ENCODE assay signal across 16 cellular contexts in genomic region chr3:194604837-194605236, GRCh38. TPM values are rescaled to one million over a fixed set of nuclear protein-coding genes. Genes with fewer than 3 reads are reported as not detected.
DNase-seq lines count a peak whose midpoint lies in the region; TF ChIP-seq lines count a peak whose summit lies in the region.
"Had no signal": no experiment of that assay in that cellular context is flagged by ENCODE, and none has a peak within 500 bp of the region (broad histone marks: within the 10 kb centered on the region; RNA-seq: fewer than 3 reads in every experiment).

No MANE protein-coding gene starts in this region.

- H3K9me3 ChIP-seq in osteoblast (ENCODE audit: low read depth, low read length), result no peaks in the 10 kb centered on the region
- H3K9me3 ChIP-seq: thoracic aorta had no signal

- no peak for DNase-seq in GM10266 (ENCODE audit: extremely low spot score)
- DNase-seq in Kasumi-1 (lab: John Stamatoyannopoulos, UW), result peak; percentile 13 to 52
- no peak for DNase-seq in brain microvascular endothelial cell
- DNase-seq in osteoblast (ENCODE audit: insufficient read length, low spot score, missing footprints), result peak; percentile 63
- no peak for DNase-seq in activated CD4-positive, alpha-beta T cell treated with anti-CD3 and anti-CD28 coated beads, Interleukin-2, amount 50 U/mL, for 1 hour
- no peak for DNase-seq in KBM-7
- no peak for DNase-seq in SHP77 (lab: John Stamatoyannopoulos, UW)
- DNase-seq: activated B cell treated with CpG ODN at 0.5 μM for 24 hours; activated CD8-positive, alpha-beta memory T cell treated with anti-CD3 and anti-CD28 coated beads, Interleukin-2, amount 50 U/mL, for 48 hours; activated naive CD8-positive, alpha-beta T cell treated with anti-CD3 and anti-CD28 coated beads for 36 hours; kidney glomerular epithelial cell; naive thymus-derived CD4-positive, alpha-beta T cell; NCI-H1092 treated with DMSO at 0.1 percent for 48 hours; NCI-H524 treated with DMSO at 0.1 percent for 48 hours; SHP77 treated with DMSO at 0.1 percent for 48 hours had no signal

- H3K27ac ChIP-seq in brain microvascular endothelial cell (no peak overlapping the region), osteoblast (ENCODE audit: low read depth, low read length) (no peak overlapping the region)
- H3K27ac ChIP-seq: thoracic aorta had no signal

- H3K4me3 ChIP-seq in brain microvascular endothelial cell (ENCODE audit: low read depth, low read length) (no peak overlapping the region), osteoblast (ENCODE audit: insufficient read depth, low read length) (no peak overlapping the region)
- H3K4me3 ChIP-seq: thoracic aorta had no signal

- H3K4me1 ChIP-seq in osteoblast (ENCODE audit: insufficient read depth, low read length), result no peaks in the 10 kb centered on the region

- H3K36me3 ChIP-seq in brain microvascular endothelial cell (replicated peaks) (peaks cover 35% of the 10 kb centered on the region), osteoblast (ENCODE audit: insufficient read depth, low read length) (peaks cover 37% of the 10 kb centered on the region)
- H3K36me3 ChIP-seq: thoracic aorta had no signal

- H2AFZ ChIP-seq in osteoblast (ENCODE audit: low read length), result no peak overlapping the region

- TF ChIP-seq CTCF in GM10266 (IDR thresholded peaks at IDR 0.05; ENCODE audit: control insufficient read depth, insufficient read depth, low read depth, missing control alignments) (peak; percentile 9), brain microvascular endothelial cell (IDR thresholded peaks at IDR 0.05; ENCODE audit: low read depth, low read length, missing control alignments) (peak; percentile 68), osteoblast (IDR thresholded peaks at IDR 0.05; ENCODE audit: extremely low read depth, low read depth, low read length) (peak; percentile 52)

- H3K79me2 ChIP-seq in osteoblast (ENCODE audit: insufficient read depth, low read length), result no peaks in the 10 kb centered on the region

- in situ Hi-C loops in brain microvascular endothelial cell (cut with HindIII; ENCODE audit: low pct_ligation_motif_present, low sequenced_read_pairs), result no loop called here
- in situ Hi-C loops in KBM-7 (cut with MboI; ENCODE audit: low pct_unique_long_range_greater_than_20kb, low sequenced_read_pairs), result no loop called here

- no peaks in the 10 kb centered on the region for H3K27me3 ChIP-seq in brain microvascular endothelial cell (replicated peaks)
- no peaks in the 10 kb centered on the region for H3K27me3 ChIP-seq in osteoblast (ENCODE audit: insufficient read depth, low read length)

- no peaks in the 10 kb centered on the region for H4K20me1 ChIP-seq in osteoblast (ENCODE audit: insufficient read depth, low read length)

- no peak overlapping the region for H3K4me2 ChIP-seq in osteoblast (ENCODE audit: insufficient read depth, low read length)

RNA-seq across cellular contexts. Expression of gene TMEM44, which starts 28.4 kb away (rescaled TPM):
- total RNA-seq in osteoblast, result 18.8 and 20.3 TPM in 2 replicates

Comparison
In these comparisons a context has a peak if more than half of its experiments do, and no peak if none do; other contexts are left out.
1. DNase-seq: peak in Kasumi-1 (2 of 2) and osteoblast (single experiment); none in GM10266 (single experiment), brain microvascular endothelial cell (single experiment), activated CD4-positive, alpha-beta T cell treated with anti-CD3 and anti-CD28 coated beads, Interleukin-2, amount 50 U/mL, for 1 hour (single experiment), KBM-7 (single experiment) and SHP77 (0 of 2).
2. CTCF ChIP-seq: peak in every context shown above with its lines; median percentile 68 in brain microvascular endothelial cell; 52 in osteoblast; 9 in GM10266.